ENCODE assay signal across 23 cellular contexts in genomic region chr5:14995229-14995628, GRCh38.
"Had no signal": no experiment of that assay in that cellular context is flagged by ENCODE, and none has a peak within 500 bp of the region (broad histone marks: within the 10 kb centered on the region; RNA-seq: fewer than 3 reads in every experiment).

No MANE protein-coding gene starts in this region.

- H3K4me3 Mint-ChIP-seq: activated CD4-positive, alpha-beta T cell treated with anti-CD3 and anti-CD28 coated beads, Interleukin-2, amount 10 ng/mL, durations not matched to agents 24 days and 14 days; activated T-helper 1 cell treated with anti-CD3 and anti-CD28 coated beads, Interleukin-12 subunit alpha, Interleukin-12 subunit beta, Interleukin-2, Interleukin-4 antibody, amounts not matched to agents 30 ng/mL and 10 ng/mL and 1 ng/mL, durations not matched to agents 14 hours and 24 hours and 36 hours; endodermal cell; naive thymus-derived CD8-positive, alpha-beta T cell; WTC11 had no signal

- H3K4me1 Mint-ChIP-seq: endodermal cell, WTC11 had no signal

- H3K27me3 ChIP-seq: ascending aorta, breast epithelium, dorsolateral prefrontal cortex, gastrocnemius medialis, heart left ventricle, tibial artery, uterus had no signal

- H3K4me1 ChIP-seq: ascending aorta, breast epithelium, gastrocnemius medialis, lower lobe of right lung, tibial artery, uterus had no signal

- H3K9me3 ChIP-seq: ascending aorta, gastrocnemius medialis, lower lobe of right lung, neutrophil, tibial artery, uterus had no signal

- DNase-seq: activated CD4-positive, alpha-beta T cell treated with anti-CD3 and anti-CD28 coated beads, Interleukin-2, amount 10 ng/mL, durations not matched to agents 24 days and 14 days; activated CD8-positive, alpha-beta memory T cell treated with anti-CD3 and anti-CD28 coated beads, Interleukin-2, amount 50 U/mL, for 48 hours; activated naive CD4-positive, alpha-beta T cell treated with Interleukin-2 at 50 U/mL for 16 hours; cerebellar nuclear complex; dorsolateral prefrontal cortex; endodermal cell; gastrocnemius medialis; heart left ventricle; left cardiac atrium; lower lobe of right lung; midbrain; naive thymus-derived CD8-positive, alpha-beta T cell; posterior cingulate gyrus; stimulated activated CD4-positive, alpha-beta T cell treated with anti-CD3 and anti-CD28 coated beads, Interleukin-4, amount 100 ng/mL, for 24 hours; stimulated activated naive CD4-positive, alpha-beta T cell; T-helper 2 cell; tibial artery; uterus had no signal

- H3K27me3 Mint-ChIP-seq: naive thymus-derived CD8-positive, alpha-beta T cell had no signal

- H3K36me3 ChIP-seq: ascending aorta, breast epithelium, gastrocnemius medialis, heart left ventricle, lower lobe of right lung, neutrophil, tibial artery, uterus had no signal

- H3K27ac ChIP-seq: ascending aorta, breast epithelium, dorsolateral prefrontal cortex, gastrocnemius medialis, heart left ventricle, lower lobe of right lung, neutrophil, tibial artery, uterus had no signal

- H3K4me3 ChIP-seq: ascending aorta, breast epithelium, dorsolateral prefrontal cortex, gastrocnemius medialis, heart left ventricle, lower lobe of right lung, tibial artery, uterus had no signal

- ATAC-seq: gastrocnemius medialis; heart left ventricle; left cardiac atrium; lower lobe of right lung; naive thymus-derived CD8-positive, alpha-beta T cell; WTC11 had no signal

- H3K27ac Mint-ChIP-seq: activated CD4-positive, alpha-beta T cell treated with anti-CD3 and anti-CD28 coated beads, Interleukin-2, amount 10 ng/mL, durations not matched to agents 24 days and 14 days; activated T-helper 1 cell treated with anti-CD3 and anti-CD28 coated beads, Interleukin-12 subunit alpha, Interleukin-12 subunit beta, Interleukin-2, Interleukin-4 antibody, amounts not matched to agents 30 ng/mL and 10 ng/mL and 1 ng/mL, durations not matched to agents 14 hours and 24 hours and 36 hours; endodermal cell; WTC11 had no signal
